ENCODE assay signal across 16 cellular contexts in genomic region chr5:101679816-101680215, GRCh38.
DNase-seq lines count a peak whose midpoint lies in the region; ATAC-seq and TF ChIP-seq lines count a peak whose summit lies in the region.
"Had no signal": no experiment of that assay in that cellular context is flagged by ENCODE, and none has a peak within 500 bp of the region (broad histone marks: within the 10 kb centered on the region; RNA-seq: fewer than 3 reads in every experiment).

No MANE protein-coding gene starts in this region.

- 72% methylated on average over 2 of the region's 2 CpGs for WGBS in prostate gland

- DNase-seq in H4 (ENCODE audit: low spot score) (peak; percentile 58), NOMO-1 treated with dmso at 0.1 percent for 144 hours (lab: John Stamatoyannopoulos, UW; ENCODE audit: unreplicated experiment) (peak; percentile 45), cardiac fibroblast (ENCODE audit: low read depth in 2 of 2) (peak; percentile 2 to 33), omental fat pad (ENCODE audit: low spot score) (no peak), Ammon's horn (ENCODE audit: low spot score) (no peak), NCI-H526 treated with DMSO at 0.1 percent for 48 hours (lab: John Stamatoyannopoulos, UW) (no peak), prostate gland (ENCODE audit: low spot score) (no peak), natural killer cell (no peak)
- DNase-seq: activated CD8-positive, alpha-beta memory T cell treated with anti-CD3 and anti-CD28 coated beads, Interleukin-2, amount 10 ng/mL, durations not matched to agents 7 days and 5 days; activated naive CD4-positive, alpha-beta T cell treated with Interleukin-2 at 50 U/mL for 16 hours; endodermal cell; H9; NCI-H1436; nucleus accumbens; Peyer's patch had no signal

- no peak for TF ChIP-seq POLR2A in prostate gland (IDR thresholded peaks at IDR 0.05)

- H3K36me3 Mint-ChIP-seq in natural killer cell = no peaks in the 10 kb centered on the region
- H3K36me3 Mint-ChIP-seq: activated CD8-positive, alpha-beta memory T cell treated with anti-CD3 and anti-CD28 coated beads, Interleukin-2, amount 10 ng/mL, durations not matched to agents 7 days and 5 days; mesothelial cell of epicardium had no signal

- H3K36me3 ChIP-seq in prostate gland = no peaks in the 10 kb centered on the region
- H3K36me3 ChIP-seq: Peyer's patch had no signal

- no peak overlapping the region for H3K27ac ChIP-seq in prostate gland
- H3K27ac ChIP-seq: Peyer's patch had no signal

- H3K27me3 ChIP-seq in prostate gland (replicated peaks; ENCODE audit: insufficient read depth) = no peaks in the 10 kb centered on the region
- H3K27me3 ChIP-seq: Peyer's patch had no signal

- H3K9me3 Mint-ChIP-seq in natural killer cell = peaks cover 0 to 2% of the 10 kb centered on the region in 2 donors
- H3K9me3 Mint-ChIP-seq: endodermal cell, H9, mesothelial cell of epicardium had no signal

- H3K4me3 ChIP-seq in cardiac fibroblast (replicated peaks in 1 of 2; ENCODE audit: low read depth in 2 of 2, low read length in 2 of 2) (no peak overlapping the region), prostate gland (no peak overlapping the region)
- H3K4me3 ChIP-seq: Peyer's patch had no signal

- no peak overlapping the region for H3K4me3 Mint-ChIP-seq in natural killer cell
- H3K4me3 Mint-ChIP-seq: activated CD8-positive, alpha-beta memory T cell treated with anti-CD3 and anti-CD28 coated beads, Interleukin-2, amount 10 ng/mL, durations not matched to agents 7 days and 5 days; endodermal cell; H9; mesothelial cell of epicardium had no signal

- H3K4me1 ChIP-seq in prostate gland (replicated peaks) = no peaks in the 10 kb centered on the region

- H3K27ac Mint-ChIP-seq in natural killer cell = no peak overlapping the region
- H3K27ac Mint-ChIP-seq: activated CD8-positive, alpha-beta memory T cell treated with anti-CD3 and anti-CD28 coated beads, Interleukin-2, amount 10 ng/mL, durations not matched to agents 7 days and 5 days; H9; mesothelial cell of epicardium had no signal

- intact Hi-C loops in prostate gland (cut with DNase I) (no loop called here), natural killer cell (cut with micrococcal nuclease) (no loop called here)

- H3K4me1 Mint-ChIP-seq in natural killer cell = no peaks in the 10 kb centered on the region
- H3K4me1 Mint-ChIP-seq: activated CD8-positive, alpha-beta memory T cell treated with anti-CD3 and anti-CD28 coated beads, Interleukin-2, amount 10 ng/mL, durations not matched to agents 7 days and 5 days had no signal

- H3K9me3 ChIP-seq in prostate gland = no peaks in the 10 kb centered on the region
- H3K9me3 ChIP-seq: Peyer's patch had no signal

- H3K27me3 Mint-ChIP-seq in natural killer cell (ENCODE audit: low read depth in 2 of 2) = no peaks in the 10 kb centered on the region
- H3K27me3 Mint-ChIP-seq: activated CD8-positive, alpha-beta memory T cell treated with anti-CD3 and anti-CD28 coated beads, Interleukin-2, amount 10 ng/mL, durations not matched to agents 7 days and 5 days had no signal

- TF ChIP-seq CTCF in cardiac fibroblast (IDR thresholded peaks at IDR 0.05; ENCODE audit: low read depth, low read length) (no peak), omental fat pad (IDR thresholded peaks at IDR 0.05) (no peak), prostate gland (IDR thresholded peaks at IDR 0.05) (no peak), natural killer cell (IDR thresholded peaks at IDR 0.05) (no peak)

- peak; percentile 21 for ATAC-seq in omental fat pad (ENCODE audit: low FRiP score)
- ATAC-seq in natural killer cell = no peak
- ATAC-seq: activated CD8-positive, alpha-beta memory T cell treated with anti-CD3 and anti-CD28 coated beads, Interleukin-2, amount 10 ng/mL, durations not matched to agents 7 days and 5 days had no signal

Comparison
In these comparisons a context has a peak if more than half of its experiments do, and no peak if none do; other contexts are left out.
1. DNase-seq: peak in H4 (single experiment), NOMO-1 treated with dmso at 0.1 percent for 144 hours (single experiment) and cardiac fibroblast (2 of 2); none in omental fat pad (single experiment), Ammon's horn (single experiment), NCI-H526 treated with DMSO at 0.1 percent for 48 hours (single experiment), prostate gland (single experiment) and natural killer cell (single experiment).